Comparison of ENCODE assay signal across 23 cellular contexts in the genomic region with DNA sequence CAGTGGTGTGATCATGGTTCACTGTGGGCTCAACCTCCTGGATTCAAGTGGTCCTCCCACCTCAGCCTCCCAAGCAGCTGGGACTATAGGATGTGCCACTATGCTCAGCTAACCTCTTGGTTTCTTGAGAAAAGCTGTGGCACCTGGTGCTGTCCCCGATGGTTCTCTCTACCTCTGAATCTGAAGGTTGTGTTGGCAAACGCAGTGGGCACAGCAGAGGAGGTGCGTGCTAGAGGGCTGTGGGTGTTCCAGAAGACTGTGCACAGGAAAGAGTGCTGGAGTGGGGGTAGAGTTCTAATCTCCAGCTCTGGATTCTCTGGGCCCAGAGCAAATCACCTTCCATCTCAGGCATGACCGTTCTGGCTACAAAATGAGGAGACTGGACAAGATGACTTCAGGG.
"Had no signal": no experiment of that assay in that cellular context is flagged by ENCODE, and none has a peak within 500 bp of the region (broad histone marks: within the 10 kb centered on the region; RNA-seq: fewer than 3 reads in every experiment).

No MANE protein-coding gene starts in this region.

- H3K4me3 ChIP-seq: cardiac muscle cell had no signal

- H3K36me3 ChIP-seq: brain microvascular endothelial cell, cardiac muscle cell had no signal

- DNase-seq: activated B cell treated with CpG ODN at 0.5 μM for 24 hours; activated CD4-positive, alpha-beta T cell treated with anti-CD3 and anti-CD28 coated beads for 1 hour; activated CD4-positive, alpha-beta T cell treated with anti-CD3 and anti-CD28 coated beads, Interleukin-2, amount 10 ng/mL, durations not matched to agents 24 days and 14 days; activated CD4-positive, alpha-beta T cell treated with anti-CD3 and anti-CD28 coated beads, Interleukin-2, amount 50 U/mL, for 48 hours; activated gamma-delta T cell; activated naive CD4-positive, alpha-beta T cell treated with anti-CD3 and anti-CD28 coated beads for 36 hours; activated T-cell treated with anti-CD3 and anti-CD28 coated beads for 4 hours; activated T-cell treated with anti-CD3 and anti-CD28 coated beads, Interleukin-2, amount 50 U/mL, for 48 hours; amygdala; brain microvascular endothelial cell; MV-4-11; NCI-H1092 treated with DMSO at 0.1 percent for 48 hours; NCI-H1417 treated with DMSO at 0.1 percent for 48 hours; NCI-H1694; NCI-H2081; NCI-H2227 treated with DMSO at 0.1 percent for 48 hours; NCI-H446 treated with DMSO at 0.1 percent for 48 hours; NCI-H526; NCI-H774; SIG-M5; T-helper 17 cell; T-helper 9 cell had no signal

- H3K27ac ChIP-seq: brain microvascular endothelial cell, cardiac muscle cell had no signal

- H3K27me3 ChIP-seq: brain microvascular endothelial cell, cardiac muscle cell had no signal
